Comparison of ENCODE assay signal across 20 cellular contexts in genomic region chr13:110651726-110652230, GRCh38.
"Had no signal": no experiment of that assay in that cellular context is flagged by ENCODE, and none has a peak within 500 bp of the region (broad histone marks: within the 10 kb centered on the region; RNA-seq: fewer than 3 reads in every experiment).

No MANE protein-coding gene starts in this region.

- H3K27ac ChIP-seq: ascending aorta, breast epithelium, heart right ventricle, psoas muscle, tibial artery had no signal

- DNase-seq: activated CD4-positive, alpha-beta T cell treated with anti-CD3 and anti-CD28 coated beads, Interleukin-2, amount 10 ng/mL, durations not matched to agents 7 days and 5 days; activated CD4-positive, CD25-positive, alpha-beta regulatory T cell; activated CD8-positive, alpha-beta memory T cell treated with anti-CD3 and anti-CD28 coated beads for 24 hours; activated naive CD4-positive, alpha-beta T cell treated with Interleukin-2 at 50 U/mL for 16 hours; activated T-cell treated with anti-CD3 and anti-CD28 coated beads for 4 hours; heart right ventricle; left ventricle myocardium superior; mesenchymal stem cell; stimulated activated CD4-positive, alpha-beta T cell treated with anti-CD3 and anti-CD28 coated beads, Interleukin-1b, Interleukin-23, amount 100 ng/mL, for 48 hours; tibial artery had no signal

- H3K27me3 ChIP-seq: ascending aorta, breast epithelium, heart right ventricle, tibial artery had no signal

- H3K27me3 Mint-ChIP-seq: activated CD4-positive, alpha-beta T cell treated with anti-CD3 and anti-CD28 coated beads, Interleukin-2, amount 10 ng/mL, durations not matched to agents 7 days and 5 days; activated T-helper 17 cell treated with anti-CD3 and anti-CD28 coated beads, Interleukin-2, amount 50 U/mL, for 72 hours; natural killer cell treated with Interleukin-12 subunit alpha and Interleukin-12 subunit beta and Interleukin-15 and Interleukin-18, amount 100 ng/mL, for 72 hours had no signal

- FAIRE-seq: frontal cortex, keratinocyte, TTC549, urothelium cell line had no signal

- H3K36me3 Mint-ChIP-seq: natural killer cell treated with Interleukin-12 subunit alpha and Interleukin-12 subunit beta and Interleukin-15 and Interleukin-18, amount 100 ng/mL, for 72 hours had no signal

- H3K36me3 ChIP-seq: breast epithelium had no signal

- H3K9me3 Mint-ChIP-seq: activated CD4-positive, alpha-beta T cell treated with anti-CD3 and anti-CD28 coated beads, Interleukin-2, amount 10 ng/mL, durations not matched to agents 7 days and 5 days; activated T-helper 17 cell treated with anti-CD3 and anti-CD28 coated beads, Interleukin-2, amount 50 U/mL, for 72 hours; natural killer cell treated with Interleukin-12 subunit alpha and Interleukin-12 subunit beta and Interleukin-15 and Interleukin-18, amount 100 ng/mL, for 72 hours had no signal

- H3K4me1 ChIP-seq: ascending aorta, breast epithelium, psoas muscle, tibial artery had no signal

- H3K9me3 ChIP-seq: ascending aorta, breast epithelium, heart right ventricle, psoas muscle, tibial artery had no signal

- H3K27ac Mint-ChIP-seq: activated CD4-positive, alpha-beta T cell treated with anti-CD3 and anti-CD28 coated beads, Interleukin-2, amount 10 ng/mL, durations not matched to agents 7 days and 5 days; activated T-helper 17 cell treated with anti-CD3 and anti-CD28 coated beads, Interleukin-2, amount 50 U/mL, for 72 hours; natural killer cell treated with Interleukin-12 subunit alpha and Interleukin-12 subunit beta and Interleukin-15 and Interleukin-18, amount 100 ng/mL, for 72 hours had no signal

- H3K4me3 Mint-ChIP-seq: activated CD4-positive, alpha-beta T cell treated with anti-CD3 and anti-CD28 coated beads, Interleukin-2, amount 10 ng/mL, durations not matched to agents 7 days and 5 days; activated T-helper 17 cell treated with anti-CD3 and anti-CD28 coated beads, Interleukin-2, amount 50 U/mL, for 72 hours; natural killer cell treated with Interleukin-12 subunit alpha and Interleukin-12 subunit beta and Interleukin-15 and Interleukin-18, amount 100 ng/mL, for 72 hours had no signal

- ATAC-seq: activated T-helper 17 cell treated with anti-CD3 and anti-CD28 coated beads, Interleukin-2, amount 50 U/mL, for 72 hours; heart right ventricle; left ventricle myocardium superior; natural killer cell treated with Interleukin-12 subunit alpha and Interleukin-12 subunit beta and Interleukin-15 and Interleukin-18, amount 100 ng/mL, for 72 hours; psoas muscle; sciatic nerve had no signal

- H3K4me3 ChIP-seq: ascending aorta, breast epithelium, heart right ventricle, psoas muscle, tibial artery had no signal
